In genomic region chr12:131775904-131776889, GRCh38 we compare ENCODE assay signal across 12 cellular contexts. TPM values are rescaled to one million over a fixed set of nuclear protein-coding genes. Genes with fewer than 3 reads are reported as not detected.
A peak's percentile ranks its signal among the peaks of the same experiment; 100 is the strongest.
DNase-seq lines count a peak whose midpoint lies in the region; ATAC-seq and TF ChIP-seq lines count a peak whose summit lies in the region.
"Had no signal": no experiment of that assay in that cellular context is flagged by ENCODE, and none has a peak within 500 bp of the region (broad histone marks: within the 10 kb centered on the region; RNA-seq: fewer than 3 reads in every experiment).

No MANE protein-coding gene starts in this region.

- CTCF ChIA-PET in mammary epithelial cell (lab: Charles Lee; ENCODE audit: low non-redundant PET) (no interaction called here), MCF 10A (lab: Yijun Ruan, JAX) (interaction anchor here (0.6 to 1.0 kb wide), 4 partner anchors 232 to 1158 kb away, joined by 3 read pairs; no protein-coding TSS in a partner anchor)

- dilution Hi-C loops in mammary epithelial cell (cut with HindIII; ENCODE audit: low sequenced_read_pairs) = no loop called here

- H3K27ac ChIP-seq in mammary epithelial cell (ENCODE audit: insufficient read depth, low read depth, low read length) (peak overlapping the region; percentile 9), tibial nerve (peak overlapping the region in 3 of 4 donors; percentile 51 to 69 (median 60)), vagina (no peak overlapping the region)
- H3K27ac ChIP-seq: pancreas had no signal

- DNase-seq in mammary epithelial cell (no peak), MCF 10A (ENCODE audit: unreplicated experiment) (no peak), tibial nerve (ENCODE audit: low spot score in 2 of 2) (no peak), vagina (ENCODE audit: extremely low spot score in 2 of 2) (no peak)
- no peak for DNase-seq in activated naive CD8-positive, alpha-beta T cell treated with anti-CD3 and anti-CD28 coated beads, Interleukin-2, amount 50 U/mL, for 24 hours
- DNase-seq: effector CD8-positive, alpha-beta T cell; NCI-H1930; pancreas had no signal

- no peak overlapping the region for H3K4me3 ChIP-seq in mammary epithelial cell (replicated peaks in 1 of 3; ENCODE audit: insufficient read depth in 1 of 3, low read depth in 2 of 3, low read length in 3 of 3)
- H3K4me3 ChIP-seq in tibial nerve = no peak overlapping the region
- H3K4me3 ChIP-seq in vagina = no peak overlapping the region
- H3K4me3 ChIP-seq: pancreas had no signal

- H3K36me3 Mint-ChIP-seq in MCF 10A (ENCODE audit: insufficient read depth, unreplicated experiment) = peaks cover 84% of the 10 kb centered on the region
- peaks cover 39% of the 10 kb centered on the region for H3K36me3 Mint-ChIP-seq in activated naive CD8-positive, alpha-beta T cell treated with anti-CD3 and anti-CD28 coated beads, Interleukin-2, amount 50 U/mL, for 24 hours (ENCODE audit: low read depth)

- H3K4me1 Mint-ChIP-seq in MCF 10A (ENCODE audit: insufficient read depth, unreplicated experiment) = no peaks in the 10 kb centered on the region
- peaks cover 31% of the 10 kb centered on the region for H3K4me1 Mint-ChIP-seq in activated naive CD8-positive, alpha-beta T cell treated with anti-CD3 and anti-CD28 coated beads, Interleukin-2, amount 50 U/mL, for 24 hours

- H3K9ac ChIP-seq in mammary epithelial cell (ENCODE audit: insufficient read depth, low read length) = no peak overlapping the region

- H3K27me3 ChIP-seq in mammary epithelial cell (ENCODE audit: insufficient read depth, low read length) (no peaks in the 10 kb centered on the region), tibial nerve (no peaks in the 10 kb centered on the region), vagina (no peaks in the 10 kb centered on the region)
- H3K27me3 ChIP-seq: pancreas had no signal

- BruUV-seq in mammary epithelial cell (replicated peaks; lab: Mats Ljungman, UMichigan) (no TSS peak), MCF 10A (replicated peaks; lab: Mats Ljungman, UMichigan) (no TSS peak)

- H3K4me3 Mint-ChIP-seq in MCF 10A (ENCODE audit: unreplicated experiment) = no peak overlapping the region
- no peak overlapping the region for H3K4me3 Mint-ChIP-seq in activated naive CD8-positive, alpha-beta T cell treated with anti-CD3 and anti-CD28 coated beads, Interleukin-2, amount 50 U/mL, for 24 hours

- in situ Hi-C loops in mammary epithelial cell (cut with MboI; ENCODE audit: low sequenced_read_pairs in 2 of 2) = no loop called here

- H3K36me3 ChIP-seq in mammary epithelial cell (ENCODE audit: insufficient read depth, low read length) (peaks cover 12% of the 10 kb centered on the region), tibial nerve (peaks cover 0 to 75% (median 7%) of the 10 kb centered on the region in 3 donors), vagina (peaks cover 0 to 29% of the 10 kb centered on the region in 2 donors)

- H3K79me2 ChIP-seq in mammary epithelial cell (ENCODE audit: insufficient read depth, low read length) = peaks cover 11% of the 10 kb centered on the region

- H3K4me2 ChIP-seq in mammary epithelial cell (ENCODE audit: insufficient read depth, low read depth, low read length) = no peak overlapping the region

- TF ChIP-seq POLR2A in tibial nerve (IDR thresholded peaks at IDR 0.05) (no peak), vagina (IDR thresholded peaks at IDR 0.05) (no peak)

- no peak overlapping the region for H3K27ac Mint-ChIP-seq in MCF 10A (ENCODE audit: low read depth, unreplicated experiment)
- H3K27ac Mint-ChIP-seq in activated naive CD8-positive, alpha-beta T cell treated with anti-CD3 and anti-CD28 coated beads, Interleukin-2, amount 50 U/mL, for 24 hours = peak overlapping the region; percentile 48

- intact Hi-C loops in mammary epithelial cell (cut with micrococcal nuclease) = no loop called here
- intact Hi-C loops in MCF 10A (cut with micrococcal nuclease) = no loop called here
- intact Hi-C loops in vagina (cut with DNase I) = no loop called here

- H3K9me3 ChIP-seq in mammary epithelial cell (replicated peaks; ENCODE audit: insufficient read depth, low read length) (no peaks in the 10 kb centered on the region), tibial nerve (no peaks in the 10 kb centered on the region), vagina (no peaks in the 10 kb centered on the region)
- H3K9me3 ChIP-seq: pancreas had no signal

- H3K4me1 ChIP-seq in mammary epithelial cell (ENCODE audit: insufficient read depth, low read length) (peaks cover 9% of the 10 kb centered on the region), tibial nerve (peaks cover 0 to 28% (median 6%) of the 10 kb centered on the region in 4 donors), vagina (no peaks in the 10 kb centered on the region)
- H3K4me1 ChIP-seq: pancreas had no signal

- H3K9me3 Mint-ChIP-seq in MCF 10A (ENCODE audit: unreplicated experiment) = no peaks in the 10 kb centered on the region
- H3K9me3 Mint-ChIP-seq in activated naive CD8-positive, alpha-beta T cell treated with anti-CD3 and anti-CD28 coated beads, Interleukin-2, amount 50 U/mL, for 24 hours = no peaks in the 10 kb centered on the region

- POLR2A ChIA-PET in MCF 10A (lab: Yijun Ruan, JAX) = interaction anchor here (0.6 to 1.3 kb wide), 3 partner anchors 28 to 311 kb away, joined by 3 to 5 read pairs (median 4); no protein-coding TSS in a partner anchor

- TF ChIP-seq EP300 in tibial nerve (IDR thresholded peaks at IDR 0.05) = no peak

- TF ChIP-seq CTCF in mammary epithelial cell (conservative IDR thresholded peaks at IDR 0.05 in 1 of 2, IDR thresholded peaks at IDR 0.05 in 1 of 2; ENCODE audit: extremely low read depth in 1 of 2, insufficient read depth in 1 of 2, low read depth in 1 of 2, low read length in 2 of 2) = no peak
- no peak for TF ChIP-seq CTCF in MCF 10A (IDR thresholded peaks at IDR 0.05; ENCODE audit: unreplicated experiment)
- TF ChIP-seq CTCF in tibial nerve (IDR thresholded peaks at IDR 0.05) = no peak
- no peak for TF ChIP-seq CTCF in vagina (IDR thresholded peaks at IDR 0.05)

- no peaks in the 10 kb centered on the region for H3K27me3 Mint-ChIP-seq in MCF 10A (ENCODE audit: insufficient read depth, unreplicated experiment)
- H3K27me3 Mint-ChIP-seq in activated naive CD8-positive, alpha-beta T cell treated with anti-CD3 and anti-CD28 coated beads, Interleukin-2, amount 50 U/mL, for 24 hours = no peaks in the 10 kb centered on the region

- no peak overlapping the region for H2AFZ ChIP-seq in mammary epithelial cell (ENCODE audit: low read depth, low read length)

- peak; percentile 33 for ATAC-seq in HG03039 (IDR thresholded peaks at IDR 0.05; ENCODE audit: unreplicated experiment)
- ATAC-seq in activated naive CD8-positive, alpha-beta T cell treated with anti-CD3 and anti-CD28 coated beads, Interleukin-2, amount 50 U/mL, for 24 hours = peak; percentile 71
- no peak for ATAC-seq in GM21360 (IDR thresholded peaks at IDR 0.05; ENCODE audit: unreplicated experiment)
- no peak for ATAC-seq in GM18511 (IDR thresholded peaks at IDR 0.05; ENCODE audit: unreplicated experiment)
- ATAC-seq: pancreas, SK-N-SH treated with all-trans-retinoic acid at 6 μM for 48 hours had no signal

- no peaks in the 10 kb centered on the region for H4K20me1 ChIP-seq in mammary epithelial cell (ENCODE audit: insufficient read depth, low read length)

- 91% methylated on average over 17 of the region's 19 CpGs for WGBS in mammary epithelial cell (ENCODE audit: low coverage, missing lambda C conversion rate)
- WGBS in tibial nerve, 2 donors = 68 to 71% methylated on average over 19 of the region's 19 CpGs

RNA-seq across cellular contexts. Expression of gene MMP17, which starts 52.0 kb away (rescaled TPM):
- total RNA-seq in mammary epithelial cell (10 to 100 TPM in 1 of 2 donors, under 1 TPM in 1; 0.50 to 11.3 TPM), MCF 10A (2022) (4.3 and 5.4 TPM in 2 replicates), tibial nerve (10 to 100 TPM; 10.9 to 65.3 (median 32.6) TPM), vagina (5.2 TPM)
- polyA plus RNA-seq in mammary epithelial cell = 8.1 TPM
- polyA minus RNA-seq in mammary epithelial cell = 0.57 TPM

Comparison
In these comparisons a context has a peak if more than half of its experiments do, and no peak if none do; other contexts are left out.
1. ATAC-seq: peak in HG03039 (single experiment) and activated naive CD8-positive, alpha-beta T cell treated with anti-CD3 and anti-CD28 coated beads, Interleukin-2, amount 50 U/mL, for 24 hours (single experiment); none in GM21360 (single experiment) and GM18511 (single experiment).